8 cellular contexts compared by ENCODE assay signal in the genomic region with DNA sequence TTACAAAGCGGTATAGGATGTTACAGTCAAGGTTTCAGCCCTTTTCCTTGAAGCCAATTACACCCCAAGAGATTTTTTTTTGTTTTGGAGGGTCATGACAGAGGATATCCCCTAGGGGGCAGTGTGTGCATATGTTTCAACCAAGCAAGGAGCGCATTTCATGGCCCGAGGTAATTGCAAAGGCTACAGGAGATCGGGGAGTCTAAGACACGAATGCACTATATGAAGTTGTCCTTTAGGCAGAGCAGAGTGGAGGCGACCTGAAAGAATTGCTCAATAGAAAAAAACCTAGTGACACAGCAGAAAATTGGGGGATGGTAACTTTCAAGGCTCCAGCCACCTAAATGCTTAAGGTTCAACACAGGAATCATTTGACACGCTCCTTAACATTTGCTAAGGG.
A peak's percentile ranks its signal among the peaks of the same experiment; 100 is the strongest.
DNase-seq lines count a peak whose midpoint lies in the region; TF ChIP-seq lines count a peak whose summit lies in the region.

No MANE protein-coding gene starts in this region.

- no peak overlapping the region for H3K9ac ChIP-seq in H9 (ENCODE audit: extremely low read depth, insufficient read length, low read length)
- no peak overlapping the region for H3K9ac ChIP-seq in MM.1S (ENCODE audit: low read length)
- no peak overlapping the region for H3K9ac ChIP-seq in trophoblast cell (ENCODE audit: low read length)

- H3K9me3 ChIP-seq in H9 (ENCODE audit: control insufficient read depth, low read depth, low read length) (no peaks in the 10 kb centered on the region), MM.1S (replicated peaks; ENCODE audit: insufficient read depth, low read length) (no peaks in the 10 kb centered on the region), trophoblast cell (ENCODE audit: insufficient read depth, low read depth, low read length) (no peaks in the 10 kb centered on the region)

- H3K4me1 Mint-ChIP-seq in H9, result peaks cover 13 to 14% of the 10 kb centered on the region in 2 experiments

- H3K79me1 ChIP-seq in H9 (ENCODE audit: insufficient read depth, low read depth, low read length, poor library complexity, severe bottlenecking) (no peaks in the 10 kb centered on the region), trophoblast cell (ENCODE audit: low read length) (no peaks in the 10 kb centered on the region)

- H3K79me2 ChIP-seq in H9 (ENCODE audit: insufficient read depth, low read length), result no peaks in the 10 kb centered on the region
- no peaks in the 10 kb centered on the region for H3K79me2 ChIP-seq in MM.1S (ENCODE audit: low read length)
- no peaks in the 10 kb centered on the region for H3K79me2 ChIP-seq in trophoblast cell (ENCODE audit: control insufficient read depth, insufficient read depth, low read length, poor library complexity)

- H3K27ac ChIP-seq in H9 (ENCODE audit: insufficient read length, low read depth, low read length) (no peak overlapping the region), MM.1S (ENCODE audit: low read length) (no peak overlapping the region), trophoblast cell (ENCODE audit: low read depth, low read length) (no peak overlapping the region)

- H3K36me3 Mint-ChIP-seq in H9 (ENCODE audit: insufficient read depth in 1 of 3, low read depth in 3 of 3), result no peaks in the 10 kb centered on the region; a peak in 2 of 7 replicates

- H3K27me3 ChIP-seq in H9 (ENCODE audit: insufficient read depth, low read length) (no peaks in the 10 kb centered on the region), MM.1S (replicated peaks; ENCODE audit: insufficient read depth, low read length) (no peaks in the 10 kb centered on the region), trophoblast cell (ENCODE audit: insufficient read depth, low read length) (no peaks in the 10 kb centered on the region)

- H3K9me3 Mint-ChIP-seq in H9, result peaks cover 0 to 4% of the 10 kb centered on the region in 2 experiments; a peak in 2 of 5 replicates

- no peak overlapping the region for H3K4me3 Mint-ChIP-seq in H9

- no peak overlapping the region for H3K56ac ChIP-seq in H9 (ENCODE audit: insufficient read length, low read depth, low read length)

- no peak overlapping the region for H4K91ac ChIP-seq in H9 (ENCODE audit: insufficient read length, low read depth, low read length)
- H4K91ac ChIP-seq in trophoblast cell (ENCODE audit: low read depth, low read length), result no peak overlapping the region

- H3K18ac ChIP-seq in H9 (ENCODE audit: insufficient read length, low read depth, low read length), result no peak overlapping the region
- no peak overlapping the region for H3K18ac ChIP-seq in trophoblast cell (ENCODE audit: low read length)

- WGBS in H9 (ENCODE audit: extremely low coverage, insufficient read length, low lambda C conversion rate), result no CpG with 5 or more reads among the region's 7 CpGs
- WGBS in trophoblast cell (ENCODE audit: extremely low coverage, insufficient coverage, insufficient read length), result no CpG with 5 or more reads among the region's 7 CpGs

- H3K36me3 ChIP-seq in MM.1S (replicated peaks; ENCODE audit: insufficient read depth, low read length) (no peaks in the 10 kb centered on the region), trophoblast cell (ENCODE audit: control insufficient read depth in 1 of 2, insufficient read depth in 2 of 2, low read length in 2 of 2) (no peaks in the 10 kb centered on the region)

- no peak overlapping the region for H3K4me2 ChIP-seq in H9 (ENCODE audit: insufficient read depth, insufficient read length, low read length)
- H3K4me2 ChIP-seq in MM.1S (ENCODE audit: low read depth, low read length), result no peak overlapping the region
- H3K4me2 ChIP-seq in trophoblast cell (ENCODE audit: low read length), result no peak overlapping the region

- H2BK20ac ChIP-seq in H9 (ENCODE audit: low read depth, low read length, poor library complexity, severe bottlenecking), result no peak overlapping the region

- no peak overlapping the region for H2BK15ac ChIP-seq in H9 (ENCODE audit: low read depth, low read length)

- H3K4me1 ChIP-seq in H9 (ENCODE audit: insufficient read depth, low read length), result no peaks in the 10 kb centered on the region; the same call in 1 of the 2 replicates
- no peaks in the 10 kb centered on the region for H3K4me1 ChIP-seq in MM.1S (ENCODE audit: low read length)
- H3K4me1 ChIP-seq in trophoblast cell (ENCODE audit: control insufficient read depth in 1 of 2, insufficient read depth in 2 of 2, low read length in 2 of 2), result no peaks in the 10 kb centered on the region

- H3F3A ChIP-seq in MM.1S (ENCODE audit: insufficient read depth, low read length), result no peaks in the 10 kb centered on the region

- no peak overlapping the region for H3K23ac ChIP-seq in H9 (ENCODE audit: insufficient read length, low read depth, low read length)
- no peak overlapping the region for H3K23ac ChIP-seq in trophoblast cell (ENCODE audit: low read length)

- H3K14ac ChIP-seq in H9 (ENCODE audit: insufficient read depth, low read length) (no peak overlapping the region), trophoblast cell (ENCODE audit: low read length) (no peak overlapping the region)

- no peak overlapping the region for H3K4ac ChIP-seq in H9 (ENCODE audit: low read depth, low read length)
- H3K4ac ChIP-seq in trophoblast cell (ENCODE audit: low read depth, low read length), result no peak overlapping the region

- no peak overlapping the region for H2BK12ac ChIP-seq in H9 (ENCODE audit: insufficient read length, low read depth, low read length)
- no peak overlapping the region for H2BK12ac ChIP-seq in trophoblast cell (ENCODE audit: low read length)

- no peak overlapping the region for H2BK120ac ChIP-seq in H9 (ENCODE audit: low read depth, low read length, poor library complexity, severe bottlenecking)
- no peak overlapping the region for H2BK120ac ChIP-seq in trophoblast cell (ENCODE audit: insufficient read depth, low read length, poor library complexity)

- H4K20me1 ChIP-seq in H9 (ENCODE audit: control insufficient read depth, insufficient read depth, insufficient read length) (no peaks in the 10 kb centered on the region), MM.1S (ENCODE audit: insufficient read depth, low read length) (no peaks in the 10 kb centered on the region)

- no peak overlapping the region for H3K27ac Mint-ChIP-seq in H9

- H4K8ac ChIP-seq in H9 (replicated peaks; ENCODE audit: insufficient read length, low read depth, low read length), result no peak overlapping the region
- no peak overlapping the region for H4K8ac ChIP-seq in trophoblast cell (ENCODE audit: low read depth, low read length)

- H3K27me3 Mint-ChIP-seq in H9 (ENCODE audit: low read depth), result no peaks in the 10 kb centered on the region

- peak; percentile 57 for DNase-seq in GM04504 (ENCODE audit: low read depth)
- DNase-seq in H9, result peak; percentile 69
- peak; percentile 68 for DNase-seq in MM.1S
- peak; percentile 70 for DNase-seq in RPMI8226
- peak; percentile 8 for DNase-seq in activated gamma-delta T cell treated with anti-CD3 and anti-CD28 coated beads, Interleukin-2, amount 50 U/mL, for 16 hours (ENCODE audit: low read depth)
- peak; percentile 78 for DNase-seq in globus pallidus (ENCODE audit: low spot score)
- peak; percentile 56 to 87 for DNase-seq in trophoblast cell
- DNase-seq in posterior vena cava (ENCODE audit: low spot score), result no peak

- H4K5ac ChIP-seq in H9 (ENCODE audit: insufficient read length, low read depth, low read length), result no peak overlapping the region

- H3K4me3 ChIP-seq in MM.1S (ENCODE audit: low read length) (no peak overlapping the region), trophoblast cell (ENCODE audit: low read depth, low read length) (no peak overlapping the region)

- no peaks in the 10 kb centered on the region for H3K23me2 ChIP-seq in H9 (ENCODE audit: insufficient read length, low read depth, low read length, poor library complexity, severe bottlenecking)

- H2AFZ ChIP-seq in H9 (ENCODE audit: low read length) (no peak overlapping the region), MM.1S (ENCODE audit: low read length) (no peak overlapping the region), trophoblast cell (ENCODE audit: insufficient read depth, low read length, poor library complexity) (no peak overlapping the region)

- no peak overlapping the region for H2AK5ac ChIP-seq in H9 (ENCODE audit: insufficient read length, low read length)
- no peak overlapping the region for H2AK5ac ChIP-seq in trophoblast cell (ENCODE audit: low read length)

- TF ChIP-seq CTCF in H9 (conservative IDR thresholded peaks at IDR 0.05) (peak; percentile 90), MM.1S (IDR thresholded peaks at IDR 0.05; ENCODE audit: low read length) (peak; percentile 86)

- no peak overlapping the region for H3T11ph ChIP-seq in H9 (ENCODE audit: low read length)

- no peak overlapping the region for H4K12ac ChIP-seq in trophoblast cell (ENCODE audit: low read depth, low read length)

- intact Hi-C loops in posterior vena cava (cut with DNase I), result loop anchor here (5.0 to 10.0 kb wide), 3 partner anchors 61 to 1349 kb away; no protein-coding TSS in a partner anchor

- no peaks in the 10 kb centered on the region for H3K9me2 ChIP-seq in MM.1S (replicated peaks; ENCODE audit: insufficient read depth, low read length)

- H2BK5ac ChIP-seq in H9 (ENCODE audit: insufficient read length, low read length), result no peak overlapping the region
- no peak overlapping the region for H2BK5ac ChIP-seq in trophoblast cell (ENCODE audit: low read depth, low read length, poor library complexity)
